1 cellular context compared by ENCODE assay signal in the genomic region with DNA sequence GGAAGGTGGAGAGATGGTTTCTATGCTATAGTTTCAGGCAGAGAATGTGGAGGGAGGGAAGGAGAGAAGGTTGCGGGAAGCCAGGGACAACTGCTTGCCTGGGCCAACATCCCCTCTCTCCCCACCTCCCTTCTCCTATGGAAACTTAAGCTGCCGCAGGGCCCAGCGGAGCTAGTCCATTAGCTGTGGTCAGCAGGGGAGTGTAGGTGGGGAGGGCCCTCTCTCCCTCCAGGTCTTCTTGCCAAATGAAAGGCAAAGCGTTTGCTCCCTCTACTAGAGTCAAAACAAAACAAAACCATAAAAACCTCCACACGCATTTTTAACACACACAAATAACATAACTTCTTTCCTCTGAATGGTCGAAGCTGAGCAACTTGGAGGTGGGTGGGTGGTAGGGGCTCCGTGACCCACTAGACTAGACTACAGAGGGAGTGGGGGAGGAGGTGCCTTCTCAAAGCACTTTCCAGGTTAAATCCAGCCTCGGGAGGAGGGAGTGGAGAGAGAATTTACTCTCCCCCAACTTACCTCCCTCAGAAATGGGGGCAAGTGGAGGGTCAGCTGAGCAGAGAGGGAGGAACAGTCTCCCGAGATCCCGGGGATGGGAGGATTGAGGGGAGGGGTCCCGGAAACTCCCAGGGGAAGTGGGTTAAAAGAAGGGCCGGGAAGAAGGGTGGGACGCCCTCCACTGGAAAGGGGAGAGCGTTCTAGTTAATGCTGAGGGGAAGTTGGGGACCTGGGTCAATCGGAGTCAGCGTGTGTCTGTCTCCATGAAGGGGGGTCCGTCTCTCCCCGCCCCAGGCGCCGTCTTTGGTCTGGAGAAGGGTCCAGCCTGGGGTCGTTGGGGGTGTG.
TF ChIP-seq lines count a peak whose summit lies in the region.

No MANE protein-coding gene starts in this region.

TF ChIP-seq in GM23338, 12 proteins besides CTCF, POLR2A, EP300 and RAD21 (continued from another document):
- TF ChIP-seq, protein P1, sequence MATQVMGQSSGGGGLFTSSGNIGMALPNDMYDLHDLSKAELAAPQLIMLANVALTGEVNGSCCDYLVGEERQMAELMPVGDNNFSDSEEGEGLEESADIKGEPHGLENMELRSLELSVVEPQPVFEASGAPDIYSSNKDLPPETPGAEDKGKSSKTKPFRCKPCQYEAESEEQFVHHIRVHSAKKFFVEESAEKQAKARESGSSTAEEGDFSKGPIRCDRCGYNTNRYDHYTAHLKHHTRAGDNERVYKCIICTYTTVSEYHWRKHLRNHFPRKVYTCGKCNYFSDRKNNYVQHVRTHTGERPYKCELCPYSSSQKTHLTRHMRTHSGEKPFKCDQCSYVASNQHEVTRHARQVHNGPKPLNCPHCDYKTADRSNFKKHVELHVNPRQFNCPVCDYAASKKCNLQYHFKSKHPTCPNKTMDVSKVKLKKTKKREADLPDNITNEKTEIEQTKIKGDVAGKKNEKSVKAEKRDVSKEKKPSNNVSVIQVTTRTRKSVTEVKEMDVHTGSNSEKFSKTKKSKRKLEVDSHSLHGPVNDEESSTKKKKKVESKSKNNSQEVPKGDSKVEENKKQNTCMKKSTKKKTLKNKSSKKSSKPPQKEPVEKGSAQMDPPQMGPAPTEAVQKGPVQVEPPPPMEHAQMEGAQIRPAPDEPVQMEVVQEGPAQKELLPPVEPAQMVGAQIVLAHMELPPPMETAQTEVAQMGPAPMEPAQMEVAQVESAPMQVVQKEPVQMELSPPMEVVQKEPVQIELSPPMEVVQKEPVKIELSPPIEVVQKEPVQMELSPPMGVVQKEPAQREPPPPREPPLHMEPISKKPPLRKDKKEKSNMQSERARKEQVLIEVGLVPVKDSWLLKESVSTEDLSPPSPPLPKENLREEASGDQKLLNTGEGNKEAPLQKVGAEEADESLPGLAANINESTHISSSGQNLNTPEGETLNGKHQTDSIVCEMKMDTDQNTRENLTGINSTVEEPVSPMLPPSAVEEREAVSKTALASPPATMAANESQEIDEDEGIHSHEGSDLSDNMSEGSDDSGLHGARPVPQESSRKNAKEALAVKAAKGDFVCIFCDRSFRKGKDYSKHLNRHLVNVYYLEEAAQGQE (IDR thresholded peaks at IDR 0.05; ENCODE audit: unreplicated experiment) = no peak
- TF ChIP-seq ZNF331 (CRISPR knock-in tag; IDR thresholded peaks at IDR 0.05; ENCODE audit: low read depth) (no peak), CREB1 (CRISPR knock-in tag; IDR thresholded peaks at IDR 0.05; ENCODE audit: low read depth) (no peak), POLR2AphosphoS5 (IDR thresholded peaks at IDR 0.05; ENCODE audit: low read depth) (no peak), ZNF114 (CRISPR knock-in tag; IDR thresholded peaks at IDR 0.05) (no peak), JUNB (IDR thresholded peaks at IDR 0.05; ENCODE audit: unreplicated experiment) (no peak), EZH2phosphoT487 (IDR thresholded peaks at IDR 0.05; ENCODE audit: unreplicated experiment) (no peak), NANOG (IDR thresholded peaks at IDR 0.05; ENCODE audit: borderline replicate concordance) (no peak), EZH2 (IDR thresholded peaks at IDR 0.05; ENCODE audit: low read depth, unreplicated experiment) (no peak)
